Comparison of ENCODE assay signal across 9 cellular contexts in the genomic region with DNA sequence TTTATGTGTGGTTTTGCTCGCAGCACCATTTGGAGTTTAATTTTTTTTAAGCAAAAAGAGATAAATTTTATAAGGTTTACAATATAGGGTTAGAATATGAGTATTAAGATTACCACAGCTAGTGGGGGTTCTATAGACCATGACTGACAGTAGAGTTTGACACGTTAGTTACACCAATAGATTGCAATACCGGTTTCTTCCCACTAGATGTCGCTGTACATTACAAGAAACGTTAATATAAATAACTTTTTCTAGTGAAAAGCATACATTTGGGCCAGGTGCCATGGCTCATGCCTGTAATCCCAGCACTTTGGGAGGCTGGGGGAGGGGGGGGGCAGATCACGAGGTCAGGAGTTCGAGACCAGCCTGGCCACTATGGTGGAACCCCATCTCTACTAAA.
DNase-seq lines count a peak whose midpoint lies in the region; TF ChIP-seq lines count a peak whose summit lies in the region.
"Had no signal": no experiment of that assay in that cellular context is flagged by ENCODE, and none has a peak within 500 bp of the region (broad histone marks: within the 10 kb centered on the region; RNA-seq: fewer than 3 reads in every experiment).

No MANE protein-coding gene starts in this region.

- H3K36me3 ChIP-seq in neutrophil (no peaks in the 10 kb centered on the region), esophagus squamous epithelium (no peaks in the 10 kb centered on the region)
- H3K36me3 ChIP-seq: BLaER1 had no signal

- DNase-seq in NCI-H2171 treated with DMSO at 0.1 percent for 48 hours (lab: John Stamatoyannopoulos, UW) (peak; percentile 16), NCI-H2171 (lab: John Stamatoyannopoulos, UW) (no peak), astrocyte of the hippocampus (ENCODE audit: low read depth, low spot score) (peak; percentile 7), NCI-H1417 treated with DMSO at 0.1 percent for 48 hours (lab: John Stamatoyannopoulos, UW) (no peak), cerebellum (ENCODE audit: low spot score) (no peak), esophagus squamous epithelium (lab: John Stamatoyannopoulos, UW) (no peak)
- peak; percentile 29 for DNase-seq in Jurkat, Clone E6-1 (ENCODE audit: low read depth, low spot score)

- H3K27ac ChIP-seq in neutrophil (no peak overlapping the region), esophagus squamous epithelium (no peak overlapping the region)
- H3K27ac ChIP-seq: BLaER1 had no signal

- H3K9me3 ChIP-seq in neutrophil: no peaks in the 10 kb centered on the region
- H3K9me3 ChIP-seq in esophagus squamous epithelium: peaks cover 0 to 20% (median 0%) of the 10 kb centered on the region in 3 donors

- H3K27me3 ChIP-seq in neutrophil (no peaks in the 10 kb centered on the region), esophagus squamous epithelium (no peaks in the 10 kb centered on the region)

- TF ChIP-seq POLR2A in esophagus squamous epithelium (IDR thresholded peaks at IDR 0.05): no peak

- TF ChIP-seq CTCF in neutrophil (IDR thresholded peaks at IDR 0.05) (peak; percentile 35), esophagus squamous epithelium (IDR thresholded peaks at IDR 0.05) (peak in 1 of 6 experiments; percentile 36)

- 28 to 47% methylated on average over 3 to 7 of the region's 7 CpGs for WGBS in esophagus squamous epithelium, 2 donors

- H3K4me3 ChIP-seq in Jurkat, Clone E6-1 (ENCODE audit: low read length): no peak overlapping the region
- H3K4me3 ChIP-seq in neutrophil (ENCODE audit: low read depth in 1 of 2, low read length in 1 of 2): no peak overlapping the region
- no peak overlapping the region for H3K4me3 ChIP-seq in esophagus squamous epithelium
- H3K4me3 ChIP-seq: BLaER1 had no signal

- H3K4me1 ChIP-seq in neutrophil (ENCODE audit: control insufficient read depth in 1 of 2, insufficient read depth in 1 of 2, low read depth in 1 of 2, low read length in 1 of 2): no peaks in the 10 kb centered on the region
- no peaks in the 10 kb centered on the region for H3K4me1 ChIP-seq in esophagus squamous epithelium
- H3K4me1 ChIP-seq: BLaER1 had no signal

- intact Hi-C loops in esophagus squamous epithelium (cut with DNase I): no loop called here

Comparison
In these comparisons a context has a peak if more than half of its experiments do, and no peak if none do; other contexts are left out.
1. DNase-seq: peak in NCI-H2171 treated with DMSO at 0.1 percent for 48 hours (single experiment), Jurkat, Clone E6-1 (single experiment) and astrocyte of the hippocampus (single experiment); none in NCI-H2171 (single experiment), NCI-H1417 treated with DMSO at 0.1 percent for 48 hours (single experiment), cerebellum (single experiment) and esophagus squamous epithelium (single experiment).